23 cellular contexts compared by ENCODE assay signal in genomic region chr5:172949426-172949825, GRCh38.
"Had no signal": no experiment of that assay in that cellular context is flagged by ENCODE, and none has a peak within 500 bp of the region (broad histone marks: within the 10 kb centered on the region; RNA-seq: fewer than 3 reads in every experiment).

No MANE protein-coding gene starts in this region.

- DNase-seq: activated CD4-positive, alpha-beta memory T cell treated with anti-CD3 and anti-CD28 coated beads, Interleukin-2, amount 10 ng/mL, durations not matched to agents 7 days and 5 days; activated CD4-positive, alpha-beta T cell treated with anti-CD3 and anti-CD28 coated beads for 4 hours; activated CD4-positive, CD25-positive, alpha-beta regulatory T cell; activated effector memory CD4-positive, alpha-beta T cell treated with Interleukin-2 at 50 U/mL for 16 hours; activated naive CD4-positive, alpha-beta T cell treated with anti-CD3 and anti-CD28 coated beads for 36 hours; activated T-cell treated with anti-CD3 and anti-CD28 coated beads, Interleukin-2, amount 50 U/mL, for 72 hours; caudate nucleus; effector CD4-positive, alpha-beta T cell; heart right ventricle; islet precursor cell; left cardiac atrium; mucosa of descending colon; naive thymus-derived CD4-positive, alpha-beta T cell; psoas muscle; stimulated activated CD4-positive, alpha-beta T cell treated with anti-CD3 and anti-CD28 coated beads, Interleukin-2, amount 100 ng/mL, for 24 hours; stomach; transverse colon had no signal

- H3K27ac Mint-ChIP-seq: activated CD4-positive, alpha-beta memory T cell treated with anti-CD3 and anti-CD28 coated beads, Interleukin-2, amount 10 ng/mL, durations not matched to agents 7 days and 5 days; activated naive CD4-positive, alpha-beta T cell treated with anti-CD3 and anti-CD28 coated beads for 36 hours; activated T-cell treated with anti-CD3 and anti-CD28 coated beads, Interleukin-2, amount 50 U/mL, for 72 hours; dendritic cell treated with granulocyte-macrophage colony-stimulating factor and Interleukin-4, amounts not matched to agents 40 ng/mL and 50 ng/mL, for 4 days; stimulated activated memory B cell treated with anti-CD40 and anti-IgM and Interleukin-4, amounts not matched to agents 10 μg/mL and 1 μg/mL and 100 μg/mL, for 72 hours had no signal

- H3K4me3 ChIP-seq: heart right ventricle, mucosa of descending colon, ovary, psoas muscle, stomach, suprapubic skin, transverse colon had no signal

- H3K9me3 ChIP-seq: heart right ventricle, mucosa of descending colon, ovary, psoas muscle, stomach, suprapubic skin, transverse colon had no signal

- H3K27me3 Mint-ChIP-seq: activated CD4-positive, alpha-beta memory T cell treated with anti-CD3 and anti-CD28 coated beads, Interleukin-2, amount 10 ng/mL, durations not matched to agents 7 days and 5 days; brain; naive thymus-derived CD4-positive, alpha-beta T cell; stimulated activated memory B cell treated with anti-CD40 and anti-IgM and Interleukin-4, amounts not matched to agents 10 μg/mL and 1 μg/mL and 100 μg/mL, for 72 hours had no signal

- H3K27ac ChIP-seq: heart right ventricle, ovary, psoas muscle, suprapubic skin, transverse colon had no signal

- H3K4me3 Mint-ChIP-seq: activated CD4-positive, alpha-beta memory T cell treated with anti-CD3 and anti-CD28 coated beads, Interleukin-2, amount 10 ng/mL, durations not matched to agents 7 days and 5 days; activated naive CD4-positive, alpha-beta T cell treated with anti-CD3 and anti-CD28 coated beads for 36 hours; activated T-cell treated with anti-CD3 and anti-CD28 coated beads, Interleukin-2, amount 50 U/mL, for 72 hours; brain; dendritic cell treated with granulocyte-macrophage colony-stimulating factor and Interleukin-4, amounts not matched to agents 40 ng/mL and 50 ng/mL, for 4 days; naive thymus-derived CD4-positive, alpha-beta T cell; stimulated activated memory B cell treated with anti-CD40 and anti-IgM and Interleukin-4, amounts not matched to agents 10 μg/mL and 1 μg/mL and 100 μg/mL, for 72 hours had no signal

- H3K27me3 ChIP-seq: heart right ventricle, ovary, stomach, suprapubic skin, transverse colon had no signal

- H3K4me1 Mint-ChIP-seq: activated CD4-positive, alpha-beta memory T cell treated with anti-CD3 and anti-CD28 coated beads, Interleukin-2, amount 10 ng/mL, durations not matched to agents 7 days and 5 days; brain had no signal

- H3K9me3 Mint-ChIP-seq: activated CD4-positive, alpha-beta memory T cell treated with anti-CD3 and anti-CD28 coated beads, Interleukin-2, amount 10 ng/mL, durations not matched to agents 7 days and 5 days; activated naive CD4-positive, alpha-beta T cell treated with anti-CD3 and anti-CD28 coated beads for 36 hours; activated T-cell treated with anti-CD3 and anti-CD28 coated beads, Interleukin-2, amount 50 U/mL, for 72 hours; brain; dendritic cell treated with granulocyte-macrophage colony-stimulating factor and Interleukin-4, amounts not matched to agents 40 ng/mL and 50 ng/mL, for 4 days; naive thymus-derived CD4-positive, alpha-beta T cell; stimulated activated memory B cell treated with anti-CD40 and anti-IgM and Interleukin-4, amounts not matched to agents 10 μg/mL and 1 μg/mL and 100 μg/mL, for 72 hours had no signal

- H3K36me3 ChIP-seq: ovary had no signal

- H3K4me1 ChIP-seq: psoas muscle, suprapubic skin, transverse colon had no signal

- ATAC-seq: heart right ventricle; left cardiac atrium; mucosa of descending colon; naive thymus-derived CD4-positive, alpha-beta T cell; psoas muscle; right cardiac atrium; stimulated activated memory B cell treated with anti-CD40 and anti-IgM and Interleukin-4, amounts not matched to agents 10 μg/mL and 1 μg/mL and 100 μg/mL, for 72 hours had no signal
